ENCODE assay signal across 9 cellular contexts in genomic region chr14:63938198-63939005, GRCh38.
A peak's percentile ranks its signal among the peaks of the same experiment; 100 is the strongest.
DNase-seq lines count a peak whose midpoint lies in the region; ATAC-seq lines count a peak whose summit lies in the region.
"Had no signal": no experiment of that assay in that cellular context is flagged by ENCODE, and none has a peak within 500 bp of the region (broad histone marks: within the 10 kb centered on the region; RNA-seq: fewer than 3 reads in every experiment).

No MANE protein-coding gene starts in this region.

- H3K36me3 Mint-ChIP-seq in activated naive CD4-positive, alpha-beta T cell treated with anti-CD3 and anti-CD28 coated beads for 36 hours (ENCODE audit: low read depth), result peaks cover 7% of the 10 kb centered on the region
- no peaks in the 10 kb centered on the region for H3K36me3 Mint-ChIP-seq in stimulated activated naive B cell treated with anti-CD40 and anti-IgM and Interleukin-4, amounts not matched to agents 10 μg/mL and 1 μg/mL and 100 μg/mL, for 72 hours

- H3K27me3 Mint-ChIP-seq in activated naive CD4-positive, alpha-beta T cell treated with anti-CD3 and anti-CD28 coated beads for 36 hours (ENCODE audit: low read depth), result no peaks in the 10 kb centered on the region
- no peaks in the 10 kb centered on the region for H3K27me3 Mint-ChIP-seq in stimulated activated naive B cell treated with anti-CD40 and anti-IgM and Interleukin-4, amounts not matched to agents 10 μg/mL and 1 μg/mL and 100 μg/mL, for 72 hours

- no peak overlapping the region for H3K4me3 Mint-ChIP-seq in activated naive CD4-positive, alpha-beta T cell treated with anti-CD3 and anti-CD28 coated beads for 36 hours
- no peak overlapping the region for H3K4me3 Mint-ChIP-seq in stimulated activated naive B cell treated with anti-CD40 and anti-IgM and Interleukin-4, amounts not matched to agents 10 μg/mL and 1 μg/mL and 100 μg/mL, for 72 hours

- peak; percentile 29 for DNase-seq in activated naive CD4-positive, alpha-beta T cell treated with anti-CD3 and anti-CD28 coated beads for 36 hours
- DNase-seq in activated naive CD4-positive, alpha-beta T cell treated with anti-CD3 and anti-CD28 coated beads, Interleukin-2, amount 50 U/mL, for 16 hours, result no peak
- DNase-seq in activated effector memory CD4-positive, alpha-beta T cell treated with anti-CD3 and anti-CD28 coated beads, Interleukin-2, amount 50 U/mL, for 16 hours, result peak; percentile 65
- DNase-seq in stimulated activated naive B cell treated with anti-CD40 and anti-IgM and Interleukin-4, amounts not matched to agents 10 μg/mL and 1 μg/mL and 100 μg/mL, for 72 hours, result no peak
- DNase-seq in NCI-H774 (lab: John Stamatoyannopoulos, UW) (no peak), NCI-H2196 (lab: John Stamatoyannopoulos, UW; ENCODE audit: unreplicated experiment) (no peak), left colon (no peak)
- DNase-seq: NCI-H1417 treated with DMSO at 0.1 percent for 48 hours had no signal

- intact Hi-C loops in activated naive CD4-positive, alpha-beta T cell treated with anti-CD3 and anti-CD28 coated beads for 36 hours (cut with micrococcal nuclease), result no loop called here
- intact Hi-C loops in left colon (cut with DNase I, micrococcal nuclease), result no loop called here

- H3K27ac Mint-ChIP-seq in activated naive CD4-positive, alpha-beta T cell treated with anti-CD3 and anti-CD28 coated beads for 36 hours, result no peak overlapping the region
- H3K27ac Mint-ChIP-seq in stimulated activated naive B cell treated with anti-CD40 and anti-IgM and Interleukin-4, amounts not matched to agents 10 μg/mL and 1 μg/mL and 100 μg/mL, for 72 hours, result no peak overlapping the region

- CTCF ChIA-PET in activated naive CD4-positive, alpha-beta T cell treated with anti-CD3 and anti-CD28 coated beads for 36 hours (lab: Charles Lee), result interaction anchor here (0.6 kb wide), 2 partner anchors 10 to 99 kb away, joined by 3 read pairs; no protein-coding TSS in a partner anchor

- H3K9me3 Mint-ChIP-seq in activated naive CD4-positive, alpha-beta T cell treated with anti-CD3 and anti-CD28 coated beads for 36 hours, result no peaks in the 10 kb centered on the region
- no peaks in the 10 kb centered on the region for H3K9me3 Mint-ChIP-seq in stimulated activated naive B cell treated with anti-CD40 and anti-IgM and Interleukin-4, amounts not matched to agents 10 μg/mL and 1 μg/mL and 100 μg/mL, for 72 hours

- ATAC-seq in HG02798 (IDR thresholded peaks at IDR 0.05; ENCODE audit: poor library complexity, unreplicated experiment) (peak; percentile 50), left colon (no peak)
- peak; percentile 70 to 80 for ATAC-seq in stimulated activated naive B cell treated with anti-CD40 and anti-IgM and Interleukin-4, amounts not matched to agents 10 μg/mL and 1 μg/mL and 100 μg/mL, for 72 hours (replicated peaks)

- peaks cover 28% of the 10 kb centered on the region for H3K4me1 Mint-ChIP-seq in activated naive CD4-positive, alpha-beta T cell treated with anti-CD3 and anti-CD28 coated beads for 36 hours (ENCODE audit: low read depth)
- peaks cover 0 to 1% of the 10 kb centered on the region in 2 donors for H3K4me1 Mint-ChIP-seq in stimulated activated naive B cell treated with anti-CD40 and anti-IgM and Interleukin-4, amounts not matched to agents 10 μg/mL and 1 μg/mL and 100 μg/mL, for 72 hours

Comparison
In these comparisons a context has a peak if more than half of its experiments do, and no peak if none do; other contexts are left out.
1. DNase-seq: peak in activated naive CD4-positive, alpha-beta T cell treated with anti-CD3 and anti-CD28 coated beads for 36 hours (single experiment) and activated effector memory CD4-positive, alpha-beta T cell treated with anti-CD3 and anti-CD28 coated beads, Interleukin-2, amount 50 U/mL, for 16 hours (single experiment); none in activated naive CD4-positive, alpha-beta T cell treated with anti-CD3 and anti-CD28 coated beads, Interleukin-2, amount 50 U/mL, for 16 hours (single experiment), stimulated activated naive B cell treated with anti-CD40 and anti-IgM and Interleukin-4, amounts not matched to agents 10 μg/mL and 1 μg/mL and 100 μg/mL, for 72 hours (single experiment), NCI-H774 (single experiment), NCI-H2196 (single experiment) and left colon (0 of 2).